In the genomic region with DNA sequence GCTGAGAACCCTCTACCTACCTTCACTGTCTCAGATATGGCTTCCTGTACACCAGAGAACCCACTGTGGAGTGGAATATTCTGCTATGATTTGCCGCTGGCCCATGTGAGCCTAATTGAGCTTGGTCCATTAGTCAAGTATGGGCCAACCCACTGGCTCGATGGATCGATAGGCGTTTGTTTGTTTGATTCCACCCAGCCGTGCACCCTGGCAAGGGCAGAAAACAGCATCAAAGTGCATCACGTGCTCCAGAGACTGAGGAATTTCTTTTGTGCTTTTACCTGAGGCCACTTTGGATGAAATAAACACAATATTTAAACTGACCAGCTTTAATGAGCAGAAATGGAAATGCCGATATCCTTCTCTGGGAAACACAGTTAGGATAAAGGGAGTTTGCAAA, we compare ENCODE assay signal across 29 cellular contexts.
"Had no signal": no experiment of that assay in that cellular context is flagged by ENCODE, and none has a peak within 500 bp of the region (broad histone marks: within the 10 kb centered on the region; RNA-seq: fewer than 3 reads in every experiment).

No MANE protein-coding gene starts in this region.

- H3K36me3 Mint-ChIP-seq: activated naive CD4-positive, alpha-beta T cell treated with anti-CD3 and anti-CD28 coated beads, Interleukin-2, amount 10 ng/mL, durations not matched to agents 7 days and 5 days; activated naive CD8-positive, alpha-beta T cell treated with anti-CD3 and anti-CD28 coated beads, Interleukin-2, amount 10 ng/mL, durations not matched to agents 7 days and 5 days; brain had no signal

- DNase-seq: activated CD4-positive, alpha-beta memory T cell treated with anti-CD3 and anti-CD28 coated beads, Interleukin-2, amount 10 ng/mL, durations not matched to agents 7 days and 5 days; activated CD4-positive, alpha-beta T cell treated with anti-CD3 and anti-CD28 coated beads for 1 hour; activated CD4-positive, alpha-beta T cell treated with anti-CD3 and anti-CD28 coated beads for 4 hours; activated CD4-positive, alpha-beta T cell treated with anti-CD3 and anti-CD28 coated beads, Interleukin-2, amount 10 ng/mL, durations not matched to agents 7 days and 5 days; activated CD4-positive, alpha-beta T cell treated with anti-CD3 and anti-CD28 coated beads, Interleukin-2, amount 50 U/mL, for 4 hours; activated CD8-positive, alpha-beta memory T cell treated with anti-CD3 and anti-CD28 coated beads, Interleukin-2, amount 50 U/mL, for 48 hours; activated gamma-delta T cell; activated naive CD4-positive, alpha-beta T cell; activated naive CD4-positive, alpha-beta T cell treated with anti-CD3 and anti-CD28 coated beads, Interleukin-2, amount 10 ng/mL, durations not matched to agents 7 days and 5 days; activated naive CD8-positive, alpha-beta T cell treated with anti-CD3 and anti-CD28 coated beads, Interleukin-2, amount 10 ng/mL, durations not matched to agents 7 days and 5 days; activated T-cell treated with anti-CD3 and anti-CD28 coated beads for 4 hours; activated T-cell treated with anti-CD3 and anti-CD28 coated beads, Interleukin-2, amount 50 U/mL, for 24 hours; activated T-cell treated with anti-CD3 and anti-CD28 coated beads, Interleukin-2, amount 50 U/mL, for 72 hours; central memory CD4-positive, alpha-beta T cell; cerebellar nuclear complex; colonic mucosa; effector CD8-positive, alpha-beta T cell; esophagus squamous epithelium; foreskin melanocyte; T-helper 2 cell had no signal

- H3K36me3 ChIP-seq: ascending aorta, breast epithelium, cardiac muscle cell, colonic mucosa, esophagus squamous epithelium, gastroesophageal sphincter had no signal

- H3K27me3 ChIP-seq: ascending aorta, breast epithelium, cardiac muscle cell, colonic mucosa, esophagus squamous epithelium, gastroesophageal sphincter had no signal

- H3K27ac Mint-ChIP-seq: activated CD4-positive, alpha-beta memory T cell treated with anti-CD3 and anti-CD28 coated beads, Interleukin-2, amount 10 ng/mL, durations not matched to agents 7 days and 5 days; activated CD4-positive, alpha-beta T cell treated with anti-CD3 and anti-CD28 coated beads, Interleukin-2, amount 10 ng/mL, durations not matched to agents 7 days and 5 days; activated naive CD4-positive, alpha-beta T cell treated with anti-CD3 and anti-CD28 coated beads, Interleukin-2, amount 10 ng/mL, durations not matched to agents 7 days and 5 days; activated naive CD4-positive, alpha-beta T cell treated with anti-CD3 and anti-CD28 coated beads, Interleukin-2, amount 50 U/mL, for 72 hours; activated naive CD8-positive, alpha-beta T cell treated with anti-CD3 and anti-CD28 coated beads, Interleukin-2, amount 10 ng/mL, durations not matched to agents 7 days and 5 days; activated T-cell treated with anti-CD3 and anti-CD28 coated beads, Interleukin-2, amount 50 U/mL, for 24 hours; activated T-cell treated with anti-CD3 and anti-CD28 coated beads, Interleukin-2, amount 50 U/mL, for 72 hours; brain; WTC11 had no signal

- H3K27ac ChIP-seq: ascending aorta, breast epithelium, cardiac muscle cell, colonic mucosa, epithelial cell of prostate, esophagus squamous epithelium, gastroesophageal sphincter, VCaP had no signal

- H3K4me3 Mint-ChIP-seq: activated CD4-positive, alpha-beta memory T cell treated with anti-CD3 and anti-CD28 coated beads, Interleukin-2, amount 10 ng/mL, durations not matched to agents 7 days and 5 days; activated CD4-positive, alpha-beta T cell treated with anti-CD3 and anti-CD28 coated beads, Interleukin-2, amount 10 ng/mL, durations not matched to agents 7 days and 5 days; activated naive CD4-positive, alpha-beta T cell treated with anti-CD3 and anti-CD28 coated beads, Interleukin-2, amount 10 ng/mL, durations not matched to agents 7 days and 5 days; activated naive CD8-positive, alpha-beta T cell treated with anti-CD3 and anti-CD28 coated beads, Interleukin-2, amount 10 ng/mL, durations not matched to agents 7 days and 5 days; activated T-cell treated with anti-CD3 and anti-CD28 coated beads, Interleukin-2, amount 50 U/mL, for 24 hours; activated T-cell treated with anti-CD3 and anti-CD28 coated beads, Interleukin-2, amount 50 U/mL, for 72 hours; brain; WTC11 had no signal

- H3K27me3 Mint-ChIP-seq: activated CD4-positive, alpha-beta memory T cell treated with anti-CD3 and anti-CD28 coated beads, Interleukin-2, amount 10 ng/mL, durations not matched to agents 7 days and 5 days; activated CD4-positive, alpha-beta T cell treated with anti-CD3 and anti-CD28 coated beads, Interleukin-2, amount 10 ng/mL, durations not matched to agents 7 days and 5 days; activated naive CD4-positive, alpha-beta T cell treated with anti-CD3 and anti-CD28 coated beads, Interleukin-2, amount 10 ng/mL, durations not matched to agents 7 days and 5 days; activated naive CD8-positive, alpha-beta T cell treated with anti-CD3 and anti-CD28 coated beads, Interleukin-2, amount 10 ng/mL, durations not matched to agents 7 days and 5 days; activated T-cell treated with anti-CD3 and anti-CD28 coated beads, Interleukin-2, amount 50 U/mL, for 24 hours; brain had no signal

- H3K4me3 ChIP-seq: ascending aorta, breast epithelium, cardiac muscle cell, colonic mucosa, esophagus squamous epithelium, gastroesophageal sphincter had no signal

- H3K4me1 ChIP-seq: ascending aorta, breast epithelium, colonic mucosa, esophagus squamous epithelium, gastroesophageal sphincter had no signal

- H3K4me1 Mint-ChIP-seq: activated CD4-positive, alpha-beta memory T cell treated with anti-CD3 and anti-CD28 coated beads, Interleukin-2, amount 10 ng/mL, durations not matched to agents 7 days and 5 days; activated CD4-positive, alpha-beta T cell treated with anti-CD3 and anti-CD28 coated beads, Interleukin-2, amount 10 ng/mL, durations not matched to agents 7 days and 5 days; activated naive CD4-positive, alpha-beta T cell treated with anti-CD3 and anti-CD28 coated beads, Interleukin-2, amount 10 ng/mL, durations not matched to agents 7 days and 5 days; activated naive CD8-positive, alpha-beta T cell treated with anti-CD3 and anti-CD28 coated beads, Interleukin-2, amount 10 ng/mL, durations not matched to agents 7 days and 5 days; brain had no signal

- ATAC-seq: activated naive CD4-positive, alpha-beta T cell treated with anti-CD3 and anti-CD28 coated beads, Interleukin-2, amount 50 U/mL, for 72 hours; activated T-cell treated with anti-CD3 and anti-CD28 coated beads, Interleukin-2, amount 50 U/mL, for 72 hours; gastroesophageal sphincter; WTC11 had no signal
